8 cellular contexts compared by ENCODE assay signal in the genomic region with DNA sequence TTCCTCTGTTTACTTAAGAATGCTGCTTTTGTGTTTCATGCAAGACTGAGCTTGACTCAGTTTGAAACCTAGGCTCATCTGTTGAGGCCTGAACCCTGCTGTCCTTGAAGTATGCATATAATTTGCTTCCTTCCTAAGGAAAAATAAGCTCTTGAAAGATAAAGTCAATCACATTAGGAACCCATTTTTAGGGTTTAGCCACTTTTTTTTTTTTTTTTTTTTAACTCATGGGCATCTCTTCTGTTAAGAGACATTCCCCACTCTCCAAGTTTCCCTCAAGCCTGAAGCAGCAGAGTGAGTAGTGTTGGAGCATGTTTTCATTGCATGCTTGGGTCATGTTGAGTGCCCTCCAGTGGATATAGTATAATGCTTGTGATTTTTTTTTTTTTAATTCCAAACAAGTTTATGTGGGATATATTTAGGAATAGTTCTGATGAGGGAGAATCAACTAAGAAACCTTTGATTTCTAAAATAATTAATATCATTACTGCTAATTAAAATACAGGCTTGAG. TPM values are rescaled to one million over a fixed set of nuclear protein-coding genes. Genes with fewer than 3 reads are reported as not detected.
DNase-seq lines count a peak whose midpoint lies in the region; ATAC-seq and TF ChIP-seq lines count a peak whose summit lies in the region.

No MANE protein-coding gene starts in this region.

- H3K27ac Mint-ChIP-seq in activated CD4-positive, alpha-beta T cell treated with anti-CD3 and anti-CD28 coated beads, Interleukin-2, amount 10 ng/mL, durations not matched to agents 7 days and 5 days, result no peak overlapping the region
- H3K27ac Mint-ChIP-seq in WTC11, result peak overlapping the region; percentile 76; the same call in 1 of the 2 replicates
- no peak overlapping the region for H3K27ac Mint-ChIP-seq in glutamatergic neuron (ENCODE audit: unreplicated experiment)
- no peak overlapping the region for H3K27ac Mint-ChIP-seq in activated CD8-positive, alpha-beta memory T cell treated with anti-CD3 and anti-CD28 coated beads, Interleukin-2, amount 10 ng/mL, durations not matched to agents 7 days and 5 days

- CTCF ChIA-PET in activated CD4-positive, alpha-beta T cell treated with anti-CD3 and anti-CD28 coated beads, Interleukin-2, amount 10 ng/mL, durations not matched to agents 7 days and 5 days (lab: Charles Lee), result interaction anchor here (0.6 to 1.4 kb wide), 6 partner anchors 10 to 873 kb away, joined by 3 to 5 read pairs (median 3); no protein-coding TSS in a partner anchor
- CTCF ChIA-PET in WTC11 (lab: Charles Lee), result interaction anchor here (0.6 to 0.7 kb wide), 5 partner anchors 14 to 171 kb away, joined by 3 to 4 read pairs (median 3); no protein-coding TSS in a partner anchor
- CTCF ChIA-PET in activated CD8-positive, alpha-beta memory T cell treated with anti-CD3 and anti-CD28 coated beads, Interleukin-2, amount 10 ng/mL, durations not matched to agents 7 days and 5 days (lab: Charles Lee), result interaction anchor here (0.7 kb wide), 1 partner anchor 373 kb away, joined by 3 read pairs; no protein-coding TSS in a partner anchor

- POLR2A ChIA-PET in activated CD4-positive, alpha-beta T cell treated with anti-CD3 and anti-CD28 coated beads, Interleukin-2, amount 10 ng/mL, durations not matched to agents 7 days and 5 days (lab: Charles Lee), result no interaction called here
- POLR2A ChIA-PET in WTC11 (lab: Charles Lee), result interaction anchor here (0.7 kb wide), 2 partner anchors 29 to 31 kb away, joined by 3 to 7 read pairs; no protein-coding TSS in a partner anchor

- H3K9ac ChIP-seq in HUES64 (ENCODE audit: low read depth, low read length) (no peak overlapping the region), stomach smooth muscle (ENCODE audit: low read length in 2 of 2) (no peak overlapping the region)

- TF ChIP-seq CTCF in WTC11 (IDR thresholded peaks at IDR 0.05), result no peak
- no peak for TF ChIP-seq CTCF in glutamatergic neuron (IDR thresholded peaks at IDR 0.05; ENCODE audit: partially characterized antibody, unreplicated experiment)

- peaks cover 2% of the 10 kb centered on the region for H3K36me3 Mint-ChIP-seq in activated CD4-positive, alpha-beta T cell treated with anti-CD3 and anti-CD28 coated beads, Interleukin-2, amount 10 ng/mL, durations not matched to agents 7 days and 5 days (ENCODE audit: low read depth)
- H3K36me3 Mint-ChIP-seq in WTC11, result no peaks in the 10 kb centered on the region
- H3K36me3 Mint-ChIP-seq in glutamatergic neuron (ENCODE audit: unreplicated experiment), result no peaks in the 10 kb centered on the region
- H3K36me3 Mint-ChIP-seq in activated CD8-positive, alpha-beta memory T cell treated with anti-CD3 and anti-CD28 coated beads, Interleukin-2, amount 10 ng/mL, durations not matched to agents 7 days and 5 days, result peaks cover 14% of the 10 kb centered on the region

- H3K36me3 ChIP-seq in HUES64 (ENCODE audit: insufficient read depth, low read length) (no peaks in the 10 kb centered on the region), stomach smooth muscle (ENCODE audit: control insufficient read depth in 2 of 2, insufficient read depth in 2 of 2, low read length in 2 of 2) (no peaks in the 10 kb centered on the region)

- DNase-seq in activated CD4-positive, alpha-beta T cell treated with anti-CD3 and anti-CD28 coated beads, Interleukin-2, amount 10 ng/mL, durations not matched to agents 7 days and 5 days, result no peak
- no peak for DNase-seq in activated CD4-positive, alpha-beta T cell treated with anti-CD3 and anti-CD28 coated beads, Interleukin-2, amount 50 U/mL, for 1 hour
- DNase-seq in WTC11 (ENCODE audit: low spot score) (no peak), glutamatergic neuron (no peak), occipital lobe (lab: John Stamatoyannopoulos, UW) (no peak)
- no peak for DNase-seq in activated CD8-positive, alpha-beta memory T cell treated with anti-CD3 and anti-CD28 coated beads, Interleukin-2, amount 10 ng/mL, durations not matched to agents 7 days and 5 days

- H3K27me3 Mint-ChIP-seq in activated CD4-positive, alpha-beta T cell treated with anti-CD3 and anti-CD28 coated beads, Interleukin-2, amount 10 ng/mL, durations not matched to agents 7 days and 5 days, result peaks cover 2% of the 10 kb centered on the region
- H3K27me3 Mint-ChIP-seq in WTC11 (ENCODE audit: low read depth) (no peaks in the 10 kb centered on the region), glutamatergic neuron (ENCODE audit: unreplicated experiment) (peaks cover 2% of the 10 kb centered on the region)
- peaks cover 2% of the 10 kb centered on the region for H3K27me3 Mint-ChIP-seq in activated CD8-positive, alpha-beta memory T cell treated with anti-CD3 and anti-CD28 coated beads, Interleukin-2, amount 10 ng/mL, durations not matched to agents 7 days and 5 days

- ATAC-seq in WTC11, result peak; percentile 24
- no peak for ATAC-seq in activated CD8-positive, alpha-beta memory T cell treated with anti-CD3 and anti-CD28 coated beads, Interleukin-2, amount 10 ng/mL, durations not matched to agents 7 days and 5 days

- H3K27ac ChIP-seq in HUES64 (ENCODE audit: low read depth, low read length) (peak overlapping the region; percentile 22; the same call in 1 of the 2 replicates), stomach smooth muscle (ENCODE audit: low read length) (no peak overlapping the region)

- peaks cover 69% of the 10 kb centered on the region for H3K4me1 ChIP-seq in HUES64 (ENCODE audit: insufficient read depth, low read length)
- peaks cover 3% of the 10 kb centered on the region for H3K4me1 ChIP-seq in stomach smooth muscle (ENCODE audit: control insufficient read depth, insufficient read depth, low read length)

- H3K27me3 ChIP-seq in HUES64 (ENCODE audit: insufficient read depth, low read length), result peaks cover 2% of the 10 kb centered on the region; the same call in 1 of the 2 replicates
- no peaks in the 10 kb centered on the region for H3K27me3 ChIP-seq in stomach smooth muscle (ENCODE audit: control insufficient read depth in 1 of 2, insufficient read depth in 2 of 2, low read length in 2 of 2)

- peak overlapping the region; percentile 82 for H3K4me3 ChIP-seq in HUES64 (ENCODE audit: low read length)
- peak overlapping the region; percentile 38 to 91 for H3K4me3 ChIP-seq in stomach smooth muscle (ENCODE audit: low read length in 2 of 2)

- H3K4me3 Mint-ChIP-seq in activated CD4-positive, alpha-beta T cell treated with anti-CD3 and anti-CD28 coated beads, Interleukin-2, amount 10 ng/mL, durations not matched to agents 7 days and 5 days, result peak overlapping the region; percentile 42
- H3K4me3 Mint-ChIP-seq in WTC11, result peak overlapping the region; percentile 84
- peak overlapping the region; percentile 69 for H3K4me3 Mint-ChIP-seq in glutamatergic neuron (ENCODE audit: unreplicated experiment)
- H3K4me3 Mint-ChIP-seq in activated CD8-positive, alpha-beta memory T cell treated with anti-CD3 and anti-CD28 coated beads, Interleukin-2, amount 10 ng/mL, durations not matched to agents 7 days and 5 days, result no peak overlapping the region

- no peaks in the 10 kb centered on the region for H3K9me3 Mint-ChIP-seq in activated CD4-positive, alpha-beta T cell treated with anti-CD3 and anti-CD28 coated beads, Interleukin-2, amount 10 ng/mL, durations not matched to agents 7 days and 5 days
- H3K9me3 Mint-ChIP-seq in WTC11 (no peaks in the 10 kb centered on the region), glutamatergic neuron (ENCODE audit: unreplicated experiment) (peaks cover 4% of the 10 kb centered on the region)
- H3K9me3 Mint-ChIP-seq in activated CD8-positive, alpha-beta memory T cell treated with anti-CD3 and anti-CD28 coated beads, Interleukin-2, amount 10 ng/mL, durations not matched to agents 7 days and 5 days (ENCODE audit: low read depth), result no peaks in the 10 kb centered on the region

- no peaks in the 10 kb centered on the region for H3K9me3 ChIP-seq in HUES64 (ENCODE audit: insufficient read depth, low read depth, low read length)
- H3K9me3 ChIP-seq in stomach smooth muscle (ENCODE audit: control insufficient read depth in 2 of 2, low read length in 2 of 2), result no peaks in the 10 kb centered on the region

- H3K4me1 Mint-ChIP-seq in activated CD4-positive, alpha-beta T cell treated with anti-CD3 and anti-CD28 coated beads, Interleukin-2, amount 10 ng/mL, durations not matched to agents 7 days and 5 days, result peaks cover 60% of the 10 kb centered on the region
- H3K4me1 Mint-ChIP-seq in WTC11 (peaks cover 70% of the 10 kb centered on the region), glutamatergic neuron (ENCODE audit: low read depth, unreplicated experiment) (peaks cover 44% of the 10 kb centered on the region)
- peaks cover 55% of the 10 kb centered on the region for H3K4me1 Mint-ChIP-seq in activated CD8-positive, alpha-beta memory T cell treated with anti-CD3 and anti-CD28 coated beads, Interleukin-2, amount 10 ng/mL, durations not matched to agents 7 days and 5 days

TF ChIP-seq in WTC11, 78 proteins besides CTCF, POLR2A, EP300 and RAD21 (continues in another document):
- no peak for TF ChIP-seq ESRRA (CRISPR knock-in tag; IDR thresholded peaks at IDR 0.05; ENCODE audit: borderline replicate concordance)
- no peak for TF ChIP-seq IRF2 (CRISPR knock-in tag; IDR thresholded peaks at IDR 0.05; ENCODE audit: borderline replicate concordance, low read depth)
- no peak for TF ChIP-seq OVOL2 (CRISPR knock-in tag; IDR thresholded peaks at IDR 0.05; ENCODE audit: borderline replicate concordance)
- no peak for TF ChIP-seq SMAD3 (CRISPR knock-in tag; IDR thresholded peaks at IDR 0.05; ENCODE audit: borderline replicate concordance)
- TF ChIP-seq ATF1 (CRISPR knock-in tag; IDR thresholded peaks at IDR 0.05), result no peak
- no peak for TF ChIP-seq HMGXB4 (CRISPR knock-in tag; IDR thresholded peaks at IDR 0.05)
- TF ChIP-seq ZNF138 (CRISPR knock-in tag; conservative IDR thresholded peaks at IDR 0.05), result no peak

RNA-seq across cellular contexts. Expression of gene CTNNB1, which starts 3.6 kb away (rescaled TPM):
- total RNA-seq in activated CD4-positive, alpha-beta T cell treated with anti-CD3 and anti-CD28 coated beads, Interleukin-2, amount 10 ng/mL, durations not matched to agents 7 days and 5 days, result 100 to 1,000 TPM; 118 to 129 TPM
- polyA plus RNA-seq in HUES64 (2013, experiment 1 of 2), result 325 TPM
- polyA plus RNA-seq in HUES64 (2013, experiment 2 of 2), result 344 TPM
- 387 to 436 TPM (median 432 TPM) in 3 replicates for total RNA-seq in WTC11 (2021)
- 269 TPM for total RNA-seq in glutamatergic neuron (ENCODE audit: unreplicated experiment)
- 1,075 TPM for total RNA-seq in occipital lobe
- 100 to 1,000 TPM; 116 to 214 TPM for total RNA-seq in activated CD8-positive, alpha-beta memory T cell treated with anti-CD3 and anti-CD28 coated beads, Interleukin-2, amount 10 ng/mL, durations not matched to agents 7 days and 5 days
